Comparison of ENCODE assay signal across 19 cellular contexts in genomic region chr12:24482044-24482443, GRCh38.
"Had no signal": no experiment of that assay in that cellular context is flagged by ENCODE, and none has a peak within 500 bp of the region (broad histone marks: within the 10 kb centered on the region; RNA-seq: fewer than 3 reads in every experiment).

No MANE protein-coding gene starts in this region.

- DNase-seq: KBM-7, MV-4-11, NCI-H1048, NCI-H1105, NCI-H1417, NCI-H146, NCI-H1694 treated with DMSO at 0.1 percent for 48 hours, NCI-H2081, NCI-H2171, NCI-H345, NCI-H446 treated with DMSO at 0.1 percent for 48 hours, NCI-H510A treated with DMSO at 0.1 percent for 48 hours, NCI-H526, NCI-H748 treated with DMSO at 0.1 percent for 48 hours, PC-3, SHP77 had no signal

- H3K27ac ChIP-seq: RWPE1 had no signal

- ATAC-seq: Panc1, PC-3, SK-N-SH treated with all-trans-retinoic acid at 6 μM for 48 hours had no signal
